In the genomic region with DNA sequence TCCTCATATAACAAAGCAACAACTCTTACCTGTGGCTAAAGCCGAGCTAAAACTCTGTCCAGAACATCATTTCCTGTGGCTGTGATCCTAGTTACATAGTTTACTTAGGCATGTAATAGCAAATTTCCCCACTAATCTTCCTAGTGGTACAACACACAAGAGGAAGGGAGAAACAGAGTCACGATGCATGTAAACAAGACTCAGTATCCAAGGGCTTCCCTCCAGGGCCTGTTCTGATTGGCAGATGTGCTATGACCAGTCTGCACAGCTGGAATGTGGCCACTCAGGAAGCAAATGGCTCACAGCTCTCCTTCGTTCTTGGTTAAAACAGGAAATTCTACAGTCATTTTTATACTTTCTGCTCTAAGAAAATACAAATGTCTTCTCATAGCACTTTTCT, we compare ENCODE assay signal across 9 cellular contexts. TPM values are rescaled to one million over a fixed set of nuclear protein-coding genes. Genes with fewer than 3 reads are reported as not detected.
DNase-seq lines count a peak whose midpoint lies in the region; ATAC-seq, FAIRE-seq and TF ChIP-seq lines count a peak whose summit lies in the region.
"Had no signal": no experiment of that assay in that cellular context is flagged by ENCODE, and none has a peak within 500 bp of the region (broad histone marks: within the 10 kb centered on the region; RNA-seq: fewer than 3 reads in every experiment).

No MANE protein-coding gene starts in this region.

- POLR2A ChIA-PET in GM12878 (lab: Charles Lee), result no interaction called here

- CTCF ChIA-PET in GM12878 (lab: Yijun Ruan, JAX), result interaction anchor here (0.5 kb wide), 1 partner anchor 1396 kb away, joined by 3 read pairs; no protein-coding TSS in a partner anchor

- no peaks in the 10 kb centered on the region; a peak in 1 of 4 replicates for H3K27me3 ChIP-seq in GM12878 (replicated peaks in 1 of 2; ENCODE audit: control insufficient read depth in 2 of 2, insufficient read depth in 2 of 2, low read length in 1 of 2)

- no peak for TF ChIP-seq POLR2A in GM12878 (IDR thresholded peaks at IDR 0.05; ENCODE audit: low read depth, low read length)

- RAD21 ChIA-PET in GM12878 (lab: Charles Lee; ENCODE audit: unreplicated experiment), result no interaction called here

- H3K36me3 ChIP-seq in GM12878 (ENCODE audit: control insufficient read depth in 2 of 2, insufficient read depth in 2 of 2, low read length in 1 of 2), result no peaks in the 10 kb centered on the region

- H2AFZ ChIP-seq in GM12878 (ENCODE audit: control insufficient read depth, low read depth, low read length), result no peak overlapping the region

- intact Hi-C loops in GM12878 (cut with micrococcal nuclease; ENCODE audit: unreplicated experiment) (no loop called here), natural killer cell (cut with micrococcal nuclease) (no loop called here)

- TF ChIP-seq RAD21 in GM12878 (IDR thresholded peaks at IDR 0.05; ENCODE audit: insufficient read depth, low read depth, low read length), result no peak

- no peak overlapping the region for H3K27ac Mint-ChIP-seq in natural killer cell

- H3K9me3 ChIP-seq in GM12878 (replicated peaks; ENCODE audit: control insufficient read depth, insufficient read depth, low read length), result no peaks in the 10 kb centered on the region

- in situ Hi-C loops in GM12878 (cut with MboI) (no loop called here), GM13977 (cut with MboI; ENCODE audit: low pct_unique_long_range_greater_than_20kb, low sequenced_read_pairs, unreplicated experiment) (no loop called here)

- H3K4me1 Mint-ChIP-seq in natural killer cell, result no peaks in the 10 kb centered on the region
- H3K4me1 Mint-ChIP-seq: central memory CD8-positive, alpha-beta T cell had no signal

- no peak overlapping the region for H3K4me3 Mint-ChIP-seq in natural killer cell
- H3K4me3 Mint-ChIP-seq: central memory CD8-positive, alpha-beta T cell had no signal

- H3K9ac ChIP-seq in GM12878 (ENCODE audit: control insufficient read depth, insufficient read depth, low read length), result no peak overlapping the region

- SMC1A ChIA-PET in GM12878 (lab: Charles Lee; ENCODE audit: uncharacterized antibody, unreplicated experiment), result no interaction called here

- no TSS peak for BruUV-seq in GM12878 (replicated peaks; lab: Mats Ljungman, UMichigan)

- no peak for FAIRE-seq in GM12878 (lab: Jason Lieb, UNC)

- no peaks in the 10 kb centered on the region for H3K4me1 ChIP-seq in GM12878 (ENCODE audit: control insufficient read depth, insufficient read depth, low read length)

- ATAC-seq in GM12878 (peak; percentile 30; the same call in 2 of the 3 replicates), GM18519 (IDR thresholded peaks at IDR 0.05; ENCODE audit: low FRiP score, unreplicated experiment) (no peak), natural killer cell (no peak)

- H3K36me3 Mint-ChIP-seq in natural killer cell, result no peaks in the 10 kb centered on the region

- H4K20me1 ChIP-seq in GM12878 (ENCODE audit: control insufficient read depth, insufficient read depth), result no peaks in the 10 kb centered on the region

- no peak for TF ChIP-seq CTCF in GM12878 (IDR thresholded peaks at IDR 0.05 in 2 of 3, conservative IDR thresholded peaks at IDR 0.05 in 1 of 3; ENCODE audit: control insufficient read depth in 2 of 3, extremely low read depth in 1 of 3, insufficient read depth in 1 of 3, low read depth in 3 of 3, low read length in 3 of 3)
- no peak for TF ChIP-seq CTCF in GM13977 (IDR thresholded peaks at IDR 0.05; ENCODE audit: extremely low read depth, insufficient read depth, missing control alignments)
- TF ChIP-seq CTCF in natural killer cell (IDR thresholded peaks at IDR 0.05), result no peak

- DNase-seq in GM04503 (ENCODE audit: low read depth) (peak; percentile 68), GM12878 (ENCODE audit: low read depth, low spot score) (no peak), hippocampal formation (lab: John Stamatoyannopoulos, UW) (peak; percentile 62 to 68), renal cortical epithelial cell (ENCODE audit: low read depth) (peak; percentile 68), HUDEP-2 (lab: John Stamatoyannopoulos, UW; ENCODE audit: unreplicated experiment in 76 of 76) (no peak), GM13977 (ENCODE audit: low spot score) (no peak), natural killer cell (no peak)

- no peaks in the 10 kb centered on the region for H3K9me3 Mint-ChIP-seq in natural killer cell
- H3K9me3 Mint-ChIP-seq: central memory CD8-positive, alpha-beta T cell had no signal

- 4% methylated on average over 3 of the region's 3 CpGs for WGBS in GM12878 (ENCODE audit: insufficient coverage, insufficient replicate concordance, low lambda C conversion rate, missing lambda C conversion rate)

- no peak overlapping the region for H3K27ac ChIP-seq in GM12878 (ENCODE audit: control insufficient read depth, insufficient read depth)

- no peak overlapping the region for H3K4me3 ChIP-seq in GM12878

- TF ChIP-seq EP300 in GM12878 (IDR thresholded peaks at IDR 0.05; ENCODE audit: borderline replicate concordance in 1 of 2, control insufficient read depth in 1 of 2, low read depth in 2 of 2, low read length in 2 of 2), result no peak

- no peaks in the 10 kb centered on the region for H3K79me2 ChIP-seq in GM12878 (ENCODE audit: control insufficient read depth, insufficient read depth, low read length)

- H3K27me3 Mint-ChIP-seq in natural killer cell (ENCODE audit: low read depth in 2 of 2), result peaks cover 11 to 16% of the 10 kb centered on the region in 2 donors

- H3K4me2 ChIP-seq in GM12878 (ENCODE audit: control insufficient read depth, insufficient read depth), result no peak overlapping the region

TF ChIP-seq in GM12878, 131 proteins besides CTCF, POLR2A, EP300 and RAD21:
- TF ChIP-seq RELA (IDR thresholded peaks at IDR 0.05; ENCODE audit: borderline replicate concordance, partially characterized antibody), result no peak
- TF ChIP-seq, protein P1, sequence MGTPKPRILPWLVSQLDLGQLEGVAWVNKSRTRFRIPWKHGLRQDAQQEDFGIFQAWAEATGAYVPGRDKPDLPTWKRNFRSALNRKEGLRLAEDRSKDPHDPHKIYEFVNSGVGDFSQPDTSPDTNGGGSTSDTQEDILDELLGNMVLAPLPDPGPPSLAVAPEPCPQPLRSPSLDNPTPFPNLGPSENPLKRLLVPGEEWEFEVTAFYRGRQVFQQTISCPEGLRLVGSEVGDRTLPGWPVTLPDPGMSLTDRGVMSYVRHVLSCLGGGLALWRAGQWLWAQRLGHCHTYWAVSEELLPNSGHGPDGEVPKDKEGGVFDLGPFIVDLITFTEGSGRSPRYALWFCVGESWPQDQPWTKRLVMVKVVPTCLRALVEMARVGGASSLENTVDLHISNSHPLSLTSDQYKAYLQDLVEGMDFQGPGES (IDR thresholded peaks at IDR 0.05), result no peak
- TF ChIP-seq, protein P2, sequence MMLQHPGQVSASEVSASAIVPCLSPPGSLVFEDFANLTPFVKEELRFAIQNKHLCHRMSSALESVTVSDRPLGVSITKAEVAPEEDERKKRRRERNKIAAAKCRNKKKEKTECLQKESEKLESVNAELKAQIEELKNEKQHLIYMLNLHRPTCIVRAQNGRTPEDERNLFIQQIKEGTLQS (IDR thresholded peaks at IDR 0.05; ENCODE audit: borderline replicate concordance, extremely low read depth, low read depth, low read length), result no peak
TF ChIP-seq in GM12878: peak in this region for 0.

RNA-seq across cellular contexts. Expression of a gene that starts 49.2 kb away (rescaled TPM):
- not detected in 2 replicates for total RNA-seq in GM12878 (2013; cell fraction: nucleolus; rRNA removed)
- not detected in 2 replicates for total RNA-seq in GM12878 (2014; rRNA removed)
- total RNA-seq in GM12878 (2014; rRNA removed; fragmentation: Illumina TruSeq; extraction: Trizol), result not detected in 2 replicates
- total RNA-seq in GM12878 (2021), result not detected in 2 replicates
- polyA plus RNA-seq in GM12878 (2011; ENCODE audit: low read depth), result not detected
- not detected in 2 replicates for polyA plus RNA-seq in GM12878 (2011; rRNA removed)
- polyA plus RNA-seq in GM12878 (2011; cell fraction: cytosol; rRNA removed), result not detected in 2 replicates
- polyA plus RNA-seq in GM12878 (2011; cell fraction: nucleus; rRNA removed), result not detected in 2 replicates
- not detected in 2 replicates for polyA plus RNA-seq in GM12878 (2012)
- polyA plus RNA-seq in GM12878 (2014; fragmentation: Illumina TruSeq; extraction: Trizol), result not detected in 2 replicates
- not detected for polyA plus RNA-seq in GM12878 (2014; fragmentation: Nextera tagmentation; extraction: Ambion mirVana)
- polyA plus RNA-seq in GM12878 (2014; rRNA removed), result not detected in 2 replicates
- not detected for polyA plus RNA-seq in GM12878 (2016; fragmentation: Nextera tagmentation; extraction: Ambion mirVana)
- polyA minus RNA-seq in GM12878 (2011; rRNA and poly(A)+ RNA removed), result not detected in 2 replicates
- polyA minus RNA-seq in GM12878 (2011; cell fraction: cytosol; rRNA and poly(A)+ RNA removed), result not detected in 2 replicates
- not detected in 2 replicates for polyA minus RNA-seq in GM12878 (2011; cell fraction: nucleus; rRNA and poly(A)+ RNA removed)
- not detected in 2 replicates for total RNA-seq in renal cortical epithelial cell
- not detected for total RNA-seq in natural killer cell

Comparison
In these comparisons a context has a peak if more than half of its experiments do, and no peak if none do; other contexts are left out.
1. DNase-seq: peak in GM04503 (single experiment), hippocampal formation (2 of 2) and renal cortical epithelial cell (single experiment); none in GM12878 (single experiment), HUDEP-2 (0 of 76), GM13977 (single experiment) and natural killer cell (single experiment).